Comparison of ENCODE assay signal across 26 cellular contexts in the genomic region with DNA sequence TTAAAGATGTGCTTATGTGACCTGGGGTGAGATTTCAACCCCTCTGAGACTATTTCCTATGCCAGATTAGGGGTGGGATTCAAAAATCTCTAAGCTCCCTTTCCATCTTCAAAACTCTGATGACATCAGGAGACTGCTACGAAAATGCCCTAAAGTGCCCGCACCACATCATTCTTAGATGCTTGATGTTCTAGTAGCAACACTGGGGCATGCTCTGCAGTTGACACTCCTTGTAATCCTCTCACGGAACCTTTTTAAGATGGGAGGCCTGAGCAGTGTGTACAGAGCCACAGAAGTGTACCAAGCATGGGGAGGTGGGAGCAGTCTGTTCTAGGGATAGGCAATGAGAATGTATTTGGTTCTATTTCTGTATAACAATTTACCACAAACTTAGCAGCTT.
"Had no signal": no experiment of that assay in that cellular context is flagged by ENCODE, and none has a peak within 500 bp of the region (broad histone marks: within the 10 kb centered on the region; RNA-seq: fewer than 3 reads in every experiment).

No MANE protein-coding gene starts in this region.

- H3K4me3 ChIP-seq: colonic mucosa, esophagus squamous epithelium, heart right ventricle, lung, ovary, psoas muscle, skin epidermis, spleen, transverse colon had no signal

- H3K9me3 Mint-ChIP-seq: effector memory CD8-positive, alpha-beta T cell; nephron progenitor cell; stimulated activated naive B cell treated with anti-CD40 and anti-IgM and Interleukin-4, amounts not matched to agents 10 μg/mL and 1 μg/mL and 100 μg/mL, for 72 hours; stimulated activated naive CD8-positive, alpha-beta T cell treated with anti-CD3 and anti-CD28 coated beads, Interleukin-15, Interleukin-2, amounts not matched to agents 100 ng/mL and 50 ng/mL, for 24 hours had no signal

- DNase-seq: colonic mucosa; dermis blood vessel endothelial cell; effector memory CD8-positive, alpha-beta T cell; erythroblast; esophagus squamous epithelium; foreskin melanocyte; glutamatergic neuron; heart right ventricle; hypothalamus; kidney; mesenchymal stem cell; midbrain; naive thymus-derived CD4-positive, alpha-beta T cell; nephron progenitor cell; occipital lobe; posterior cingulate gyrus; psoas muscle; right cardiac atrium; spleen; stimulated activated naive B cell treated with anti-CD40 and anti-IgM and Interleukin-4, amounts not matched to agents 10 μg/mL and 1 μg/mL and 100 μg/mL, for 72 hours; transverse colon had no signal

- H3K36me3 Mint-ChIP-seq: naive thymus-derived CD4-positive, alpha-beta T cell; stimulated activated naive B cell treated with anti-CD40 and anti-IgM and Interleukin-4, amounts not matched to agents 10 μg/mL and 1 μg/mL and 100 μg/mL, for 72 hours had no signal

- H3K27ac Mint-ChIP-seq: effector memory CD8-positive, alpha-beta T cell; stimulated activated naive B cell treated with anti-CD40 and anti-IgM and Interleukin-4, amounts not matched to agents 10 μg/mL and 1 μg/mL and 100 μg/mL, for 72 hours; stimulated activated naive CD8-positive, alpha-beta T cell treated with anti-CD3 and anti-CD28 coated beads, Interleukin-15, Interleukin-2, amounts not matched to agents 100 ng/mL and 50 ng/mL, for 24 hours had no signal

- H3K27ac ChIP-seq: colonic mucosa, esophagus squamous epithelium, heart right ventricle, ovary, psoas muscle, skin epidermis, spleen, transverse colon had no signal

- ATAC-seq: effector memory CD8-positive, alpha-beta T cell; heart right ventricle; left lobe of liver; naive thymus-derived CD4-positive, alpha-beta T cell; psoas muscle; right cardiac atrium; stimulated activated naive B cell treated with anti-CD40 and anti-IgM and Interleukin-4, amounts not matched to agents 10 μg/mL and 1 μg/mL and 100 μg/mL, for 72 hours had no signal

- H3K4me3 Mint-ChIP-seq: effector memory CD8-positive, alpha-beta T cell; naive thymus-derived CD4-positive, alpha-beta T cell; nephron progenitor cell; stimulated activated naive B cell treated with anti-CD40 and anti-IgM and Interleukin-4, amounts not matched to agents 10 μg/mL and 1 μg/mL and 100 μg/mL, for 72 hours; stimulated activated naive CD8-positive, alpha-beta T cell treated with anti-CD3 and anti-CD28 coated beads, Interleukin-15, Interleukin-2, amounts not matched to agents 100 ng/mL and 50 ng/mL, for 24 hours had no signal
